ENCODE assay signal across 15 cellular contexts in genomic region chr11:79414644-79415317, GRCh38. TPM values are rescaled to one million over a fixed set of nuclear protein-coding genes. Genes with fewer than 3 reads are reported as not detected.
DNase-seq lines count a peak whose midpoint lies in the region; ATAC-seq, FAIRE-seq and TF ChIP-seq lines count a peak whose summit lies in the region.
"Had no signal": no experiment of that assay in that cellular context is flagged by ENCODE, and none has a peak within 500 bp of the region (broad histone marks: within the 10 kb centered on the region; RNA-seq: fewer than 3 reads in every experiment).

No MANE protein-coding gene starts in this region.

- no peak for TF ChIP-seq CTCF in bronchial epithelial cell (IDR thresholded peaks at IDR 0.05; ENCODE audit: insufficient read depth, low read length, severe bottlenecking)
- TF ChIP-seq CTCF in kidney epithelial cell (IDR thresholded peaks at IDR 0.05; ENCODE audit: insufficient read depth, low read length, poor library complexity, severe bottlenecking), result no peak
- no peak for TF ChIP-seq CTCF in endothelial cell (IDR thresholded peaks at IDR 0.05; ENCODE audit: unreplicated experiment)

- H3K36me3 Mint-ChIP-seq in endothelial cell (ENCODE audit: low read depth, unreplicated experiment), result no peaks in the 10 kb centered on the region
- H3K36me3 Mint-ChIP-seq: activated naive CD4-positive, alpha-beta T cell treated with anti-CD3 and anti-CD28 coated beads, Interleukin-2, amount 10 ng/mL, durations not matched to agents 7 days and 5 days; natural killer cell; stimulated activated effector memory CD8-positive, alpha-beta T cell treated with anti-CD3 and anti-CD28 coated beads, Interleukin-12 subunit alpha, Interleukin-12 subunit beta, amount 100 ng/mL, for 72 hours had no signal

- peaks cover 0 to 11% of the 10 kb centered on the region in 2 donors for H3K4me1 ChIP-seq in aorta (ENCODE audit: control insufficient read depth in 1 of 2, insufficient read depth in 2 of 2, low read length in 2 of 2)

- WGBS in aorta, 2 donors, result 7% methylated on average over 8 of the region's 8 CpGs

- H3K27ac Mint-ChIP-seq in endothelial cell (ENCODE audit: unreplicated experiment), result no peak overlapping the region
- H3K27ac Mint-ChIP-seq: activated naive CD4-positive, alpha-beta T cell treated with anti-CD3 and anti-CD28 coated beads, Interleukin-2, amount 10 ng/mL, durations not matched to agents 7 days and 5 days; natural killer cell; stimulated activated effector memory CD8-positive, alpha-beta T cell treated with anti-CD3 and anti-CD28 coated beads, Interleukin-12 subunit alpha, Interleukin-12 subunit beta, amount 100 ng/mL, for 72 hours; T-helper 17 cell had no signal

- intact Hi-C loops in Right ventricle myocardium superior (cut with DNase I) (no loop called here), cardiac septum (cut with DNase I) (no loop called here), aorta (cut with DNase I) (loop anchor here in 1 of 2 donors (10.0 kb wide), 1 partner anchor 240 kb away; no protein-coding TSS in a partner anchor)

- H3K4me3 Mint-ChIP-seq in endothelial cell (ENCODE audit: unreplicated experiment), result no peak overlapping the region
- H3K4me3 Mint-ChIP-seq: activated naive CD4-positive, alpha-beta T cell treated with anti-CD3 and anti-CD28 coated beads, Interleukin-2, amount 10 ng/mL, durations not matched to agents 7 days and 5 days; natural killer cell; stimulated activated effector memory CD8-positive, alpha-beta T cell treated with anti-CD3 and anti-CD28 coated beads, Interleukin-12 subunit alpha, Interleukin-12 subunit beta, amount 100 ng/mL, for 72 hours; T-helper 17 cell had no signal

- no peaks in the 10 kb centered on the region for H3K27me3 ChIP-seq in bronchial epithelial cell (ENCODE audit: control insufficient read depth, insufficient read depth, low read length)
- H3K27me3 ChIP-seq in kidney epithelial cell (ENCODE audit: control insufficient read depth, insufficient read depth, low read length), result no peaks in the 10 kb centered on the region
- H3K27me3 ChIP-seq in aorta (ENCODE audit: control insufficient read depth in 1 of 2, insufficient read depth in 2 of 2, low read length in 1 of 2), result no peaks in the 10 kb centered on the region

- H3K4me3 ChIP-seq in bronchial epithelial cell (ENCODE audit: low read depth, low read length) (no peak overlapping the region), kidney epithelial cell (ENCODE audit: low read depth, low read length) (no peak overlapping the region), aorta (ENCODE audit: low read length in 2 of 2) (no peak overlapping the region)

- no peak for DNase-seq in Right ventricle myocardium superior
- DNase-seq in cardiac septum (ENCODE audit: low spot score), result no peak
- DNase-seq in bronchial epithelial cell (ENCODE audit: low read depth), result peak; percentile 79
- DNase-seq in kidney epithelial cell (ENCODE audit: low read depth), result peak; percentile 71
- DNase-seq in aorta, result peak; percentile 76 to 83
- no peak for DNase-seq in endothelial cell (ENCODE audit: low spot score)
- DNase-seq in NCI-H1048 (lab: John Stamatoyannopoulos, UW), result no peak
- DNase-seq: activated naive CD4-positive, alpha-beta T cell treated with anti-CD3 and anti-CD28 coated beads, Interleukin-2, amount 10 ng/mL, durations not matched to agents 7 days and 5 days; effector CD8-positive, alpha-beta T cell; natural killer cell; NCI-H187; T-helper 17 cell had no signal

- H3K4me1 Mint-ChIP-seq in endothelial cell (ENCODE audit: unreplicated experiment), result peaks cover 5% of the 10 kb centered on the region
- H3K4me1 Mint-ChIP-seq: activated naive CD4-positive, alpha-beta T cell treated with anti-CD3 and anti-CD28 coated beads, Interleukin-2, amount 10 ng/mL, durations not matched to agents 7 days and 5 days; natural killer cell; stimulated activated effector memory CD8-positive, alpha-beta T cell treated with anti-CD3 and anti-CD28 coated beads, Interleukin-12 subunit alpha, Interleukin-12 subunit beta, amount 100 ng/mL, for 72 hours; T-helper 17 cell had no signal

- ATAC-seq in Right ventricle myocardium superior (ENCODE audit: poor library complexity), result peak; percentile 18
- peak; percentile 51 for ATAC-seq in aorta (ENCODE audit: low FRiP score)
- no peak for ATAC-seq in GM18511 (IDR thresholded peaks at IDR 0.05; ENCODE audit: unreplicated experiment)
- ATAC-seq: natural killer cell; stimulated activated effector memory CD8-positive, alpha-beta T cell treated with anti-CD3 and anti-CD28 coated beads, Interleukin-12 subunit alpha, Interleukin-12 subunit beta, amount 100 ng/mL, for 72 hours; T-helper 17 cell had no signal

- H3K9me3 Mint-ChIP-seq in endothelial cell (ENCODE audit: unreplicated experiment), result no peaks in the 10 kb centered on the region

- H3K27ac ChIP-seq in aorta (ENCODE audit: low read depth in 1 of 2, low read length in 2 of 2), result peak overlapping the region in 1 of 2 donors; percentile 90

- no peaks in the 10 kb centered on the region for H3K9me3 ChIP-seq in aorta (ENCODE audit: control insufficient read depth, low read length)

- no peaks in the 10 kb centered on the region for H3K27me3 Mint-ChIP-seq in endothelial cell (ENCODE audit: unreplicated experiment)
- H3K27me3 Mint-ChIP-seq: activated naive CD4-positive, alpha-beta T cell treated with anti-CD3 and anti-CD28 coated beads, Interleukin-2, amount 10 ng/mL, durations not matched to agents 7 days and 5 days had no signal

- no peaks in the 10 kb centered on the region for H3K36me3 ChIP-seq in bronchial epithelial cell (ENCODE audit: control insufficient read depth, insufficient read depth, low read length)
- H3K36me3 ChIP-seq in kidney epithelial cell (ENCODE audit: control insufficient read depth, insufficient read depth, low read length), result no peaks in the 10 kb centered on the region
- no peaks in the 10 kb centered on the region for H3K36me3 ChIP-seq in aorta (ENCODE audit: control insufficient read depth in 1 of 2, insufficient read depth in 2 of 2, low read length in 1 of 2)

- no peak for FAIRE-seq in bronchial epithelial cell (lab: Jason Lieb, UNC)
- FAIRE-seq: A204.1 had no signal

RNA-seq across cellular contexts. Expression of gene TENM4, which starts 26.0 kb away (rescaled TPM):
- total RNA-seq in Right ventricle myocardium superior, result 0.81 TPM
- total RNA-seq in cardiac septum, result 3.4 TPM
- total RNA-seq in bronchial epithelial cell, result 3.2 and 6.1 TPM in 2 replicates
- 35.3 and 49.4 TPM in 2 replicates for total RNA-seq in kidney epithelial cell
- total RNA-seq in aorta, result 1 to 10 TPM; 4.7 to 9.1 TPM
- under 1 TPM; 0.20 to 0.25 TPM for polyA plus RNA-seq in aorta
- total RNA-seq in endothelial cell (ENCODE audit: unreplicated experiment), result 1.8 TPM

Comparison
In these comparisons a context has a peak if more than half of its experiments do, and no peak if none do; other contexts are left out.
1. DNase-seq: peak in bronchial epithelial cell (single experiment), kidney epithelial cell (single experiment) and aorta (2 of 2); none in Right ventricle myocardium superior (single experiment), cardiac septum (single experiment), endothelial cell (single experiment) and NCI-H1048 (single experiment).